15 cellular contexts compared by ENCODE assay signal in genomic region chr10:77892761-77893160, GRCh38.
"Had no signal": no experiment of that assay in that cellular context is flagged by ENCODE, and none has a peak within 500 bp of the region (broad histone marks: within the 10 kb centered on the region; RNA-seq: fewer than 3 reads in every experiment).

No MANE protein-coding gene starts in this region.

- H3K9me3 ChIP-seq: mucosa of descending colon, stomach, tibial artery had no signal

- FAIRE-seq: endometrium, small intestine had no signal

- H3K9me3 Mint-ChIP-seq: activated B cell treated with CpG ODN at 0.5 μM for 24 hours; activated naive CD4-positive, alpha-beta T cell treated with anti-CD3 and anti-CD28 coated beads, Interleukin-2, amount 50 U/mL, for 24 hours; natural killer cell had no signal

- H3K36me3 ChIP-seq: stomach, tibial artery had no signal

- H3K27me3 ChIP-seq: stomach, tibial artery had no signal

- H3K4me3 ChIP-seq: mucosa of descending colon, stomach, tibial artery had no signal

- H3K4me3 Mint-ChIP-seq: activated B cell treated with CpG ODN at 0.5 μM for 24 hours; activated naive CD4-positive, alpha-beta T cell treated with anti-CD3 and anti-CD28 coated beads, Interleukin-2, amount 50 U/mL, for 24 hours; natural killer cell had no signal

- ATAC-seq: esophagus mucosa, left cardiac atrium, mucosa of descending colon, natural killer cell, SK-N-SH treated with all-trans-retinoic acid at 6 μM for 48 hours had no signal

- H3K4me1 Mint-ChIP-seq: activated B cell treated with CpG ODN at 0.5 μM for 24 hours; activated naive CD4-positive, alpha-beta T cell treated with anti-CD3 and anti-CD28 coated beads, Interleukin-2, amount 50 U/mL, for 24 hours had no signal

- H3K36me3 Mint-ChIP-seq: activated naive CD4-positive, alpha-beta T cell treated with anti-CD3 and anti-CD28 coated beads, Interleukin-2, amount 50 U/mL, for 24 hours; natural killer cell had no signal

- H3K27ac ChIP-seq: tibial artery had no signal

- H3K27ac Mint-ChIP-seq: activated B cell treated with CpG ODN at 0.5 μM for 24 hours; activated naive CD4-positive, alpha-beta T cell treated with anti-CD3 and anti-CD28 coated beads, Interleukin-2, amount 50 U/mL, for 24 hours had no signal

- DNase-seq: activated B cell treated with CpG ODN at 0.5 μM for 24 hours; activated CD4-positive, alpha-beta T cell treated with anti-CD3 and anti-CD28 coated beads, Interleukin-2, amount 50 U/mL, for 1 hour; activated effector memory CD4-positive, alpha-beta T cell treated with Interleukin-2 at 50 U/mL for 16 hours; amniotic stem cell; left cardiac atrium; mucosa of descending colon; natural killer cell; retina; small intestine; stomach; tibial artery had no signal
